8 cellular contexts compared by ENCODE assay signal in genomic region chr1:15409400-15410222, GRCh38. TPM values are rescaled to one million over a fixed set of nuclear protein-coding genes. Genes with fewer than 3 reads are reported as not detected.
DNase-seq lines count a peak whose midpoint lies in the region; ATAC-seq and TF ChIP-seq lines count a peak whose summit lies in the region.

EFHD2 (plus strand) TSS chr1:15409888; CDS start chr1:15409972, 84 bp downstream.

- H3K4me3 Mint-ChIP-seq in effector memory CD8-positive, alpha-beta T cell = peak within 1 kb of the TSS; percentile 99

- H3K4me1 ChIP-seq in mesendoderm (ENCODE audit: control insufficient read depth, low read depth, low read length) = peaks cover 14% of the 10 kb centered on the region

- POLR2A ChIA-PET in BJ (lab: Charles Lee) = no interaction called here
- POLR2A ChIA-PET in activated CD8-positive, alpha-beta memory T cell treated with anti-CD3 and anti-CD28 coated beads for 36 hours (lab: Charles Lee) = interaction anchor here (1.0 kb wide), 1 partner anchor 86 kb away, joined by 3 read pairs; no protein-coding TSS in a partner anchor

- no peak for DNase-seq in BJ (ENCODE audit: low read depth)
- DNase-seq in NK-92 (lab: John Stamatoyannopoulos, UW; ENCODE audit: unreplicated experiment) = peak; percentile 57
- peak; percentile 83 to 88 (median 86) for DNase-seq in effector memory CD8-positive, alpha-beta T cell
- DNase-seq in mesendoderm = peak; percentile 89
- peak; percentile 85 for DNase-seq in stimulated activated CD8-positive, alpha-beta memory T cell treated with anti-CD3 and anti-CD28 coated beads, Interleukin-12 subunit alpha, Interleukin-12 subunit beta, amount 100 ng/mL, for 4 hours (ENCODE audit: low read depth)

- peak within 1 kb of the TSS; percentile 86 for H3K18ac ChIP-seq in mesendoderm (ENCODE audit: low read length)

- H4K8ac ChIP-seq in mesendoderm (ENCODE audit: low read depth, low read length) = no peak within 1 kb of the TSS

- H3K27ac ChIP-seq in mesendoderm (ENCODE audit: low read depth, low read length) = no peak within 1 kb of the TSS

- H3K9me3 Mint-ChIP-seq in effector memory CD8-positive, alpha-beta T cell = no peaks in the 10 kb centered on the region

- H3K79me1 ChIP-seq in mesendoderm (ENCODE audit: low read length) = peaks cover 5% of the 10 kb centered on the region

- no CpG with 5 or more reads among the region's 99 CpGs for WGBS in mesendoderm (ENCODE audit: extremely low coverage, insufficient coverage, low lambda C conversion rate)

- H3K4ac ChIP-seq in mesendoderm (ENCODE audit: low read depth, low read length) = no peak within 1 kb of the TSS

- H3K27me3 ChIP-seq in BJ (ENCODE audit: control insufficient read depth, insufficient read depth, low read length) = no peaks in the 10 kb centered on the region
- H3K27me3 ChIP-seq in mesendoderm (ENCODE audit: insufficient read depth, low read length, poor library complexity) = peaks cover 2% of the 10 kb centered on the region

- peak within 1 kb of the TSS; percentile 99 to 100 for H3K27ac Mint-ChIP-seq in effector memory CD8-positive, alpha-beta T cell

- no peaks in the 10 kb centered on the region for H3K27me3 Mint-ChIP-seq in effector memory CD8-positive, alpha-beta T cell

- peak within 1 kb of the TSS; percentile 71 for H3K4me3 ChIP-seq in BJ (ENCODE audit: low read depth, low read length)
- H3K4me3 ChIP-seq in mesendoderm (ENCODE audit: low read length) = peak within 1 kb of the TSS; percentile 60

- no peaks in the 10 kb centered on the region for H3K79me2 ChIP-seq in mesendoderm (ENCODE audit: control insufficient read depth, insufficient read depth, low read length)

- no peak for TF ChIP-seq CTCF in BJ (IDR thresholded peaks at IDR 0.05; ENCODE audit: insufficient read depth, low read depth, low read length)

- H2AK5ac ChIP-seq in mesendoderm (ENCODE audit: low read length) = no peak within 1 kb of the TSS

- CTCF ChIA-PET in BJ (lab: Yijun Ruan, JAX) = interaction anchor here (1.3 kb wide), 1 partner anchor 21 kb away, joined by 5 read pairs; no protein-coding TSS in a partner anchor
- CTCF ChIA-PET in activated CD8-positive, alpha-beta memory T cell treated with anti-CD3 and anti-CD28 coated beads for 36 hours (lab: Charles Lee) = no interaction called here

- H2BK15ac ChIP-seq in mesendoderm (replicated peaks; ENCODE audit: low read depth) = no peak within 1 kb of the TSS

- H3K36me3 Mint-ChIP-seq in effector memory CD8-positive, alpha-beta T cell (ENCODE audit: insufficient read depth) = peaks cover 61% of the 10 kb centered on the region

- H4K5ac ChIP-seq in mesendoderm (ENCODE audit: low read length) = no peak within 1 kb of the TSS

- no peak within 1 kb of the TSS for H2BK5ac ChIP-seq in mesendoderm (ENCODE audit: low read length)

- H2BK120ac ChIP-seq in mesendoderm (ENCODE audit: low read depth, low read length) = no peak within 1 kb of the TSS

- H3K4me1 Mint-ChIP-seq in effector memory CD8-positive, alpha-beta T cell (ENCODE audit: low read depth in 2 of 2) = peaks cover 65 to 72% of the 10 kb centered on the region in 2 donors

- H3K36me3 ChIP-seq in BJ (ENCODE audit: control insufficient read depth, insufficient read depth, low read length) = no peaks in the 10 kb centered on the region; the same call in 1 of the 2 replicates
- no peaks in the 10 kb centered on the region for H3K36me3 ChIP-seq in mesendoderm (ENCODE audit: control insufficient read depth, insufficient read depth, low read length)

- peak within 1 kb of the TSS; percentile 77 for H3K9ac ChIP-seq in mesendoderm (ENCODE audit: low read length)

- H3K4me2 ChIP-seq in mesendoderm (ENCODE audit: low read length) = peak within 1 kb of the TSS; percentile 66

- ATAC-seq in GM19324 (IDR thresholded peaks at IDR 0.05; ENCODE audit: low FRiP score, unreplicated experiment) (peak; percentile 76), HG03469 (IDR thresholded peaks at IDR 0.05; ENCODE audit: unreplicated experiment) (peak; percentile 56)
- ATAC-seq in effector memory CD8-positive, alpha-beta T cell (replicated peaks) = peak; percentile 63

- peak within 1 kb of the TSS; percentile 91 for H3K56ac ChIP-seq in mesendoderm (ENCODE audit: low read length)

- H3K23ac ChIP-seq in mesendoderm (ENCODE audit: low read length) = no peak within 1 kb of the TSS

RNA-seq across cellular contexts. Expression of gene EFHD2, which starts in this region (rescaled TPM):
- polyA plus RNA-seq in BJ (2011; rRNA removed) = 18.9 and 24.0 TPM in 2 replicates
- 7.2 and 8.3 TPM in 2 replicates for polyA minus RNA-seq in BJ (2011; rRNA and poly(A)+ RNA removed)
- total RNA-seq in activated CD8-positive, alpha-beta memory T cell treated with anti-CD3 and anti-CD28 coated beads for 36 hours = 10 to 100 TPM; 66.8 to 67.5 TPM
- polyA plus RNA-seq in mesendoderm (2013, experiment 1 of 2) = 9.0 TPM
- 9.2 TPM for polyA plus RNA-seq in mesendoderm (2013, experiment 2 of 2)
